8 cellular contexts compared by ENCODE assay signal in genomic region chr1:212457740-212458338, GRCh38. TPM values are rescaled to one million over a fixed set of nuclear protein-coding genes. Genes with fewer than 3 reads are reported as not detected.
DNase-seq lines count a peak whose midpoint lies in the region; FAIRE-seq and TF ChIP-seq lines count a peak whose summit lies in the region.

No MANE protein-coding gene starts in this region.

- no peaks in the 10 kb centered on the region for H3F3A ChIP-seq in PC-9 (ENCODE audit: insufficient read depth, low read depth)

- intact Hi-C loops in PC-9 (cut with micrococcal nuclease; ENCODE audit: unreplicated experiment) = loop anchor here (1.0 to 10.0 kb wide), 6 partner anchors 91 to 446 kb away; partner anchors contain the start of genes DTL, INTS7 and PPP2R5A
- intact Hi-C loops in activated T-helper 2 cell treated with anti-CD3 and anti-CD28 coated beads, Interferon-gamma antibody, Interleukin-2, Interleukin-4, amounts not matched to agents 10 μg/mL and 5 μg/mL and 100 μg/mL, durations not matched to agents 14 hours and 24 hours and 36 hours (cut with micrococcal nuclease) = loop anchor here (2.0 to 5.0 kb wide), 2 partner anchors 91 to 395 kb away; no protein-coding TSS in a partner anchor

- no peaks in the 10 kb centered on the region for H3K36me3 Mint-ChIP-seq in activated T-helper 2 cell treated with anti-CD3 and anti-CD28 coated beads, Interferon-gamma antibody, Interleukin-2, Interleukin-4, amounts not matched to agents 10 μg/mL and 5 μg/mL and 100 μg/mL, durations not matched to agents 14 hours and 24 hours and 36 hours (ENCODE audit: low read depth)

- TF ChIP-seq POLR2A in GM12891 (IDR thresholded peaks at IDR 0.05; ENCODE audit: low read depth, low read length) = no peak

- no peak for FAIRE-seq in GM12891 (lab: Jason Lieb, UNC)

- H2AFZ ChIP-seq in PC-9 (no peak overlapping the region), hepatocyte (no peak overlapping the region)

- BruUV-seq in PC-9 (replicated peaks; lab: Mats Ljungman, UMichigan) = no TSS peak

- DNase-seq in CMK (ENCODE audit: low read depth) (peak; percentile 37), HFF-Myc (ENCODE audit: extremely low read depth, low read depth) (no peak), PC-9 (peak; percentile 60 to 75), hepatocyte (ENCODE audit: low spot score) (peak; percentile 60), GM12891 (ENCODE audit: insufficient read length, low spot score) (no peak), ureter (ENCODE audit: low spot score) (no peak)
- peak; percentile 22 for DNase-seq in activated T-helper 2 cell treated with anti-CD3 and anti-CD28 coated beads, Interferon-gamma antibody, Interleukin-2, Interleukin-4, amounts not matched to agents 10 μg/mL and 5 μg/mL and 100 μg/mL, durations not matched to agents 14 hours and 24 hours and 36 hours (ENCODE audit: low spot score)
- DNase-seq in stimulated activated CD4-positive, alpha-beta T cell treated with anti-CD3 and anti-CD28 coated beads, Interleukin-4, amount 100 ng/mL, for 24 hours = peak; percentile 73

- no peaks in the 10 kb centered on the region for H3K9me2 ChIP-seq in PC-9 (ENCODE audit: insufficient read depth)
- no peaks in the 10 kb centered on the region for H3K9me2 ChIP-seq in hepatocyte (replicated peaks; ENCODE audit: insufficient read depth)

- CTCF ChIA-PET in PC-9 (lab: Charles Lee) = interaction anchor here (0.6 to 1.0 kb wide), 4 partner anchors 19 to 387 kb away, joined by 3 to 5 read pairs (median 4); no protein-coding TSS in a partner anchor

- H3K27me3 Mint-ChIP-seq in activated T-helper 2 cell treated with anti-CD3 and anti-CD28 coated beads, Interferon-gamma antibody, Interleukin-2, Interleukin-4, amounts not matched to agents 10 μg/mL and 5 μg/mL and 100 μg/mL, durations not matched to agents 14 hours and 24 hours and 36 hours (ENCODE audit: low read depth) = no peaks in the 10 kb centered on the region

- TF ChIP-seq CTCF in HFF-Myc (IDR thresholded peaks at IDR 0.05; ENCODE audit: low read depth, low read length, missing control alignments) = peak; percentile 73
- TF ChIP-seq CTCF in PC-9 (conservative IDR thresholded peaks at IDR 0.05) = peak; percentile 85
- peak; percentile 42 for TF ChIP-seq CTCF in hepatocyte (IDR thresholded peaks at IDR 0.05; ENCODE audit: poor library complexity)

- POLR2A ChIA-PET in PC-9 (lab: Charles Lee; ENCODE audit: unreplicated experiment) = interaction anchor here (0.6 kb wide), 1 partner anchor 150 kb away, joined by 10 read pairs; no protein-coding TSS in a partner anchor

- H3K9me3 Mint-ChIP-seq in activated T-helper 2 cell treated with anti-CD3 and anti-CD28 coated beads, Interferon-gamma antibody, Interleukin-2, Interleukin-4, amounts not matched to agents 10 μg/mL and 5 μg/mL and 100 μg/mL, durations not matched to agents 14 hours and 24 hours and 36 hours = no peaks in the 10 kb centered on the region

- 50% methylated on average over 8 of the region's 8 CpGs for WGBS in hepatocyte (ENCODE audit: low lambda C conversion rate, missing lambda C conversion rate)

- H3K27me3 ChIP-seq in PC-9 (ENCODE audit: insufficient read depth, low read depth) (no peaks in the 10 kb centered on the region), hepatocyte (no peaks in the 10 kb centered on the region)

- H3K36me3 ChIP-seq in PC-9 (ENCODE audit: low read depth) (no peaks in the 10 kb centered on the region), hepatocyte (replicated peaks; ENCODE audit: insufficient read depth, low read depth) (no peaks in the 10 kb centered on the region)

- peaks cover 4% of the 10 kb centered on the region for H3K4me1 Mint-ChIP-seq in activated T-helper 2 cell treated with anti-CD3 and anti-CD28 coated beads, Interferon-gamma antibody, Interleukin-2, Interleukin-4, amounts not matched to agents 10 μg/mL and 5 μg/mL and 100 μg/mL, durations not matched to agents 14 hours and 24 hours and 36 hours (ENCODE audit: low read depth)

- H4K20me1 ChIP-seq in PC-9 (ENCODE audit: insufficient read depth) (no peaks in the 10 kb centered on the region), hepatocyte (ENCODE audit: insufficient read depth, poor library complexity, severe bottlenecking) (no peaks in the 10 kb centered on the region)

- H3K9me3 ChIP-seq in PC-9 (ENCODE audit: insufficient read depth, low read depth) (no peaks in the 10 kb centered on the region), hepatocyte (ENCODE audit: low read depth) (no peaks in the 10 kb centered on the region)

- no peak overlapping the region for H3K27ac ChIP-seq in PC-9
- no peak overlapping the region for H3K27ac ChIP-seq in hepatocyte

- H3K4me2 ChIP-seq in PC-9 = no peak overlapping the region
- no peak overlapping the region for H3K4me2 ChIP-seq in hepatocyte

- no peaks in the 10 kb centered on the region for H3K79me2 ChIP-seq in PC-9 (ENCODE audit: low read depth)
- no peaks in the 10 kb centered on the region for H3K79me2 ChIP-seq in hepatocyte

- H3K27ac Mint-ChIP-seq in activated T-helper 2 cell treated with anti-CD3 and anti-CD28 coated beads, Interferon-gamma antibody, Interleukin-2, Interleukin-4, amounts not matched to agents 10 μg/mL and 5 μg/mL and 100 μg/mL, durations not matched to agents 14 hours and 24 hours and 36 hours = no peak overlapping the region

- no peaks in the 10 kb centered on the region for H3K4me1 ChIP-seq in PC-9 (replicated peaks; ENCODE audit: insufficient read depth)
- no peaks in the 10 kb centered on the region for H3K4me1 ChIP-seq in hepatocyte (ENCODE audit: insufficient read depth)

- H3K4me3 ChIP-seq in HFF-Myc (replicated peaks; ENCODE audit: low read depth, low read length) = no peak overlapping the region
- no peak overlapping the region for H3K4me3 ChIP-seq in PC-9
- no peak overlapping the region for H3K4me3 ChIP-seq in hepatocyte

- H3K4me3 Mint-ChIP-seq in activated T-helper 2 cell treated with anti-CD3 and anti-CD28 coated beads, Interferon-gamma antibody, Interleukin-2, Interleukin-4, amounts not matched to agents 10 μg/mL and 5 μg/mL and 100 μg/mL, durations not matched to agents 14 hours and 24 hours and 36 hours (ENCODE audit: low read depth) = no peak overlapping the region

TF ChIP-seq in GM12891, 5 proteins besides CTCF, POLR2A, EP300 and RAD21:
- no peak for TF ChIP-seq SPI1 (IDR thresholded peaks at IDR 0.05; ENCODE audit: low read depth, low read length)
- TF ChIP-seq POU2F2 (IDR thresholded peaks at IDR 0.05; ENCODE audit: low read depth, low read length) = no peak
- no peak for TF ChIP-seq PAX5 (IDR thresholded peaks at IDR 0.05; ENCODE audit: insufficient read depth, low read length, severe bottlenecking)
- TF ChIP-seq POLR2AphosphoS5 (IDR thresholded peaks at IDR 0.05; ENCODE audit: low read depth, low read length) = no peak
- TF ChIP-seq TAF1 (IDR thresholded peaks at IDR 0.05; ENCODE audit: low read depth, low read length) = no peak

RNA-seq across cellular contexts. Expression of gene NENF, which starts 25.1 kb away (rescaled TPM):
- total RNA-seq in PC-9 (2021) = 71.8 and 85.9 TPM in 2 replicates
- 41.6 and 42.5 TPM in 2 replicates for total RNA-seq in activated T-helper 2 cell treated with anti-CD3 and anti-CD28 coated beads, Interferon-gamma antibody, Interleukin-2, Interleukin-4, amounts not matched to agents 10 μg/mL and 5 μg/mL and 100 μg/mL, durations not matched to agents 14 hours and 24 hours and 36 hours
- 45.4 and 52.3 TPM in 2 replicates for total RNA-seq in hepatocyte
- 115 and 144 TPM in 2 replicates for polyA plus RNA-seq in hepatocyte
- polyA plus RNA-seq in GM12891 (2012; ENCODE audit: low read depth, missing spikeins) = 46.5 TPM
- 55.7 TPM for total RNA-seq in ureter

RNA-seq across cellular contexts. Expression of gene PACC1, which starts 43.2 kb away (rescaled TPM):
- total RNA-seq in PC-9 (2021) = 27.7 and 28.7 TPM in 2 replicates
- 19.4 and 20.1 TPM in 2 replicates for total RNA-seq in activated T-helper 2 cell treated with anti-CD3 and anti-CD28 coated beads, Interferon-gamma antibody, Interleukin-2, Interleukin-4, amounts not matched to agents 10 μg/mL and 5 μg/mL and 100 μg/mL, durations not matched to agents 14 hours and 24 hours and 36 hours
- total RNA-seq in hepatocyte = 10.0 and 10.4 TPM in 2 replicates
- 6.4 and 9.4 TPM in 2 replicates for polyA plus RNA-seq in hepatocyte
- 8.0 TPM for polyA plus RNA-seq in GM12891 (2012; ENCODE audit: low read depth, missing spikeins)
- total RNA-seq in ureter = 4.5 TPM

Comparison
In these comparisons a context has a peak if more than half of its experiments do, and no peak if none do; other contexts are left out.
1. DNase-seq: peak in CMK (single experiment), PC-9 (2 of 2), activated T-helper 2 cell treated with anti-CD3 and anti-CD28 coated beads, Interferon-gamma antibody, Interleukin-2, Interleukin-4, amounts not matched to agents 10 μg/mL and 5 μg/mL and 100 μg/mL, durations not matched to agents 14 hours and 24 hours and 36 hours (single experiment), hepatocyte (single experiment) and stimulated activated CD4-positive, alpha-beta T cell treated with anti-CD3 and anti-CD28 coated beads, Interleukin-4, amount 100 ng/mL, for 24 hours (single experiment); none in HFF-Myc (single experiment), GM12891 (single experiment) and ureter (single experiment).
2. Peak in every context shown above with its lines, with median percentiles within 50 percentile points of each other: CTCF ChIP-seq.